In the genomic region with DNA sequence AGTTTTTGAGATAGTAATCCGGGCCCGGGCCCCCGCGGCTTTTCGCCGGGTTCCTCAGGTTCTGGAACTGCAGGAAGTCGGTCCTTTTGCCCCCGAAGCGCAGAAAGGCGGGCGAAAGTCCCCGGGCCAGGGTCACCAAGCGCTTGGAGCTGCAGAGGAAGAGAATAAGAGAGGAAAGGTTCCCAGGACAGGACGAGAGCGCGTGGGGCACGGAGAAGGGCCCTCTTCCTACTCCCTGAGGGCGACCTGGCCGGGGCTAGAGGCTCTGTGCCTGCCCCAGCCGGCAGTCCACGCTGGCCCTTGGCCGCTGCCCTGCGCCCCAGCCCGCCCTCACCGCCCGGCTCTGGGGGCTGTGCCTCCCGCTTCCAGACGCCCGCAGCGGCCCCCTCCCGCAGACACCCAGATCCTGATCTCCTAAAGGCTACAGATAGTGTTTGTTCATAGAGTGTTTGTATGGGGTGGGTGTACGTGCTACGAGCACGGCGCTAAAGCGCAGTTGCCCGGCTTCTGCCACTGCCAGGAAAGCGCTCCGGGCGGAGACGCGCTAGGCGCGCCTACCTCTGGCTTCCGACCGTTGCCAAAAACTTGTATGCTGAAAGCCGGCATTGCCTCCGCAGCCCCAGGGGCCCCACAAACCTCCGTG, we compare ENCODE assay signal across 2 cellular contexts.
TF ChIP-seq lines count a peak whose summit lies in the region.

No MANE protein-coding gene starts in this region.

TF ChIP-seq in SK-N-SH, 30 proteins besides CTCF, POLR2A, EP300 and RAD21 (continued from another document):
- TF ChIP-seq, protein P1, sequence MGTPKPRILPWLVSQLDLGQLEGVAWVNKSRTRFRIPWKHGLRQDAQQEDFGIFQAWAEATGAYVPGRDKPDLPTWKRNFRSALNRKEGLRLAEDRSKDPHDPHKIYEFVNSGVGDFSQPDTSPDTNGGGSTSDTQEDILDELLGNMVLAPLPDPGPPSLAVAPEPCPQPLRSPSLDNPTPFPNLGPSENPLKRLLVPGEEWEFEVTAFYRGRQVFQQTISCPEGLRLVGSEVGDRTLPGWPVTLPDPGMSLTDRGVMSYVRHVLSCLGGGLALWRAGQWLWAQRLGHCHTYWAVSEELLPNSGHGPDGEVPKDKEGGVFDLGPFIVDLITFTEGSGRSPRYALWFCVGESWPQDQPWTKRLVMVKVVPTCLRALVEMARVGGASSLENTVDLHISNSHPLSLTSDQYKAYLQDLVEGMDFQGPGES (IDR thresholded peaks at IDR 0.05; ENCODE audit: low read depth, low read length) = no peak
- TF ChIP-seq, protein P2, sequence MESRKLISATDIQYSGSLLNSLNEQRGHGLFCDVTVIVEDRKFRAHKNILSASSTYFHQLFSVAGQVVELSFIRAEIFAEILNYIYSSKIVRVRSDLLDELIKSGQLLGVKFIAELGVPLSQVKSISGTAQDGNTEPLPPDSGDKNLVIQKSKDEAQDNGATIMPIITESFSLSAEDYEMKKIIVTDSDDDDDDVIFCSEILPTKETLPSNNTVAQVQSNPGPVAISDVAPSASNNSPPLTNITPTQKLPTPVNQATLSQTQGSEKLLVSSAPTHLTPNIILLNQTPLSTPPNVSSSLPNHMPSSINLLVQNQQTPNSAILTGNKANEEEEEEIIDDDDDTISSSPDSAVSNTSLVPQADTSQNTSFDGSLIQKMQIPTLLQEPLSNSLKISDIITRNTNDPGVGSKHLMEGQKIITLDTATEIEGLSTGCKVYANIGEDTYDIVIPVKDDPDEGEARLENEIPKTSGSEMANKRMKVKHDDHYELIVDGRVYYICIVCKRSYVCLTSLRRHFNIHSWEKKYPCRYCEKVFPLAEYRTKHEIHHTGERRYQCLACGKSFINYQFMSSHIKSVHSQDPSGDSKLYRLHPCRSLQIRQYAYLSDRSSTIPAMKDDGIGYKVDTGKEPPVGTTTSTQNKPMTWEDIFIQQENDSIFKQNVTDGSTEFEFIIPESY (IDR thresholded peaks at IDR 0.05; ENCODE audit: borderline replicate concordance, low read depth) = no peak
- TF ChIP-seq, protein P3, sequence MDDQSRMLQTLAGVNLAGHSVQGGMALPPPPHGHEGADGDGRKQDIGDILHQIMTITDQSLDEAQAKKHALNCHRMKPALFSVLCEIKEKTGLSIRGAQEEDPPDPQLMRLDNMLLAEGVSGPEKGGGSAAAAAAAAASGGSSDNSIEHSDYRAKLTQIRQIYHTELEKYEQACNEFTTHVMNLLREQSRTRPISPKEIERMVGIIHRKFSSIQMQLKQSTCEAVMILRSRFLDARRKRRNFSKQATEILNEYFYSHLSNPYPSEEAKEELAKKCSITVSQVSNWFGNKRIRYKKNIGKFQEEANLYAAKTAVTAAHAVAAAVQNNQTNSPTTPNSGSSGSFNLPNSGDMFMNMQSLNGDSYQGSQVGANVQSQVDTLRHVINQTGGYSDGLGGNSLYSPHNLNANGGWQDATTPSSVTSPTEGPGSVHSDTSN (IDR thresholded peaks at IDR 0.05) = no peak
- no peak for TF ChIP-seq FOXJ3 (CRISPR knock-in tag; IDR thresholded peaks at IDR 0.05)
- TF ChIP-seq ELF1 (IDR thresholded peaks at IDR 0.05) = no peak
- TF ChIP-seq SIN3A (IDR thresholded peaks at IDR 0.05; ENCODE audit: borderline replicate concordance, low read depth, low read length) = no peak
- no peak for TF ChIP-seq CHD2 (IDR thresholded peaks at IDR 0.05; ENCODE audit: low read length, partially characterized antibody)
- TF ChIP-seq, protein P4, sequence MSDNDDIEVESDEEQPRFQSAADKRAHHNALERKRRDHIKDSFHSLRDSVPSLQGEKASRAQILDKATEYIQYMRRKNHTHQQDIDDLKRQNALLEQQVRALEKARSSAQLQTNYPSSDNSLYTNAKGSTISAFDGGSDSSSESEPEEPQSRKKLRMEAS (IDR thresholded peaks at IDR 0.05; ENCODE audit: low read depth) = no peak
- TF ChIP-seq, protein P5, sequence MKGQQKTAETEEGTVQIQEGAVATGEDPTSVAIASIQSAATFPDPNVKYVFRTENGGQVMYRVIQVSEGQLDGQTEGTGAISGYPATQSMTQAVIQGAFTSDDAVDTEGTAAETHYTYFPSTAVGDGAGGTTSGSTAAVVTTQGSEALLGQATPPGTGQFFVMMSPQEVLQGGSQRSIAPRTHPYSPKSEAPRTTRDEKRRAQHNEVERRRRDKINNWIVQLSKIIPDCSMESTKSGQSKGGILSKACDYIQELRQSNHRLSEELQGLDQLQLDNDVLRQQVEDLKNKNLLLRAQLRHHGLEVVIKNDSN (IDR thresholded peaks at IDR 0.05; ENCODE audit: borderline replicate concordance, low read depth) = no peak
- no peak for TF ChIP-seq YY1 (IDR thresholded peaks at IDR 0.05; ENCODE audit: low read depth)

TF ChIP-seq in SK-N-SH treated with all-trans-retinoic acid at 6 μM for 48 hours, 23 proteins besides CTCF, POLR2A, EP300 and RAD21 (continued from another document):
- TF ChIP-seq TCF4 (CRISPR knock-in tag; IDR thresholded peaks at IDR 0.05; ENCODE audit: borderline replicate concordance) = no peak
TF ChIP-seq in SK-N-SH treated with all-trans-retinoic acid at 6 μM for 48 hours: peak in this region for 0.
